ENCODE assay signal across 27 cellular contexts in genomic region chrX:134926864-134927263, GRCh38.
"Had no signal": no experiment of that assay in that cellular context is flagged by ENCODE, and none has a peak within 500 bp of the region (broad histone marks: within the 10 kb centered on the region; RNA-seq: fewer than 3 reads in every experiment).

No MANE protein-coding gene starts in this region.

- DNase-seq: stimulated activated CD4-positive, alpha-beta T cell treated with anti-CD3 and anti-CD28 coated beads, Interleukin-2, amount 100 ng/mL, for 48 hours; stimulated activated CD4-positive, alpha-beta T cell treated with anti-CD3 and anti-CD28 coated beads, Interleukin-4, amount 100 ng/mL, for 1 hour; stimulated activated CD4-positive, alpha-beta T cell treated with anti-CD3 and anti-CD28 coated beads, Interleukin-4, amount 100 ng/mL, for 24 hours; stimulated activated CD4-positive, alpha-beta T cell treated with anti-CD3 and anti-CD28 coated beads, Interleukin-4, amount 100 ng/mL, for 4 hours; stimulated activated CD8-positive, alpha-beta memory T cell treated with anti-CD3 and anti-CD28 coated beads, Interleukin-4, amount 100 ng/mL, for 48 hours; stimulated activated naive B cell treated with anti-CD40 and anti-IgM and Interleukin-4, amounts not matched to agents 10 μg/mL and 1 μg/mL and 100 μg/mL, for 72 hours; stimulated activated naive CD4-positive, alpha-beta T cell; stimulated activated naive CD4-positive, alpha-beta T cell treated with Interleukin-2 at 50 U/mL for 16 hours; stimulated activated naive CD8-positive, alpha-beta T cell treated with anti-CD3 and anti-CD28 coated beads, Interleukin-15, amount 100 ng/mL, for 72 hours; stimulated activated naive CD8-positive, alpha-beta T cell treated with anti-CD3 and anti-CD28 coated beads, Interleukin-15, Interleukin-2, amounts not matched to agents 100 U/mL and 50 U/mL, for 24 hours; stomach; substantia nigra; testis; thyroid gland; tibial artery; transverse colon; trophoblast cell; upper lobe of left lung; upper lobe of right lung; uterus had no signal

- FAIRE-seq: urothelium cell line had no signal

- H3K4me3 ChIP-seq: stomach, suprapubic skin, testis, thoracic aorta, thyroid gland, tibial artery, tibial nerve, transverse colon, upper lobe of left lung, upper lobe of right lung, uterus, vagina had no signal

- H3K4me1 ChIP-seq: stomach, suprapubic skin, testis, thyroid gland, tibial artery, tibial nerve, transverse colon, upper lobe of left lung, upper lobe of right lung, uterus, vagina had no signal

- H3K9me3 ChIP-seq: suprapubic skin, testis, thoracic aorta, thyroid gland, tibial artery, tibial nerve, transverse colon, upper lobe of left lung, upper lobe of right lung, uterus, vagina had no signal

- ATAC-seq: stimulated activated effector memory CD8-positive, alpha-beta T cell treated with anti-CD3 and anti-CD28 coated beads, Interleukin-12 subunit alpha, Interleukin-12 subunit beta, amount 100 ng/mL, for 72 hours; stimulated activated memory B cell treated with anti-CD40 and anti-IgM and Interleukin-4, amounts not matched to agents 10 μg/mL and 1 μg/mL and 100 μg/mL, for 72 hours; stimulated activated naive B cell treated with anti-CD40 and anti-IgM and Interleukin-4, amounts not matched to agents 10 μg/mL and 1 μg/mL and 100 μg/mL, for 72 hours; stimulated activated naive CD8-positive, alpha-beta T cell treated with anti-CD3 and anti-CD28 coated beads, Interleukin-15, amount 100 ng/mL, for 72 hours; stimulated activated naive CD8-positive, alpha-beta T cell treated with anti-CD3 and anti-CD28 coated beads, Interleukin-15, Interleukin-2, amounts not matched to agents 100 U/mL and 50 U/mL, for 24 hours; upper lobe of right lung had no signal

- H3K27ac ChIP-seq: stomach, suprapubic skin, testis, thoracic aorta, thyroid gland, tibial artery, tibial nerve, transverse colon, upper lobe of left lung, upper lobe of right lung, uterus, vagina had no signal

- H3K36me3 ChIP-seq: stomach, suprapubic skin, thoracic aorta, thyroid gland, tibial artery, tibial nerve, transverse colon, upper lobe of left lung, upper lobe of right lung, uterus, vagina had no signal

- H3K27me3 ChIP-seq: stomach, suprapubic skin, testis, thyroid gland, tibial artery, tibial nerve, transverse colon, upper lobe of left lung, upper lobe of right lung, uterus, vagina had no signal
